Comparison of ENCODE assay signal across 30 cellular contexts in genomic region chr5:153360860-153361259, GRCh38.
"Had no signal": no experiment of that assay in that cellular context is flagged by ENCODE, and none has a peak within 500 bp of the region (broad histone marks: within the 10 kb centered on the region; RNA-seq: fewer than 3 reads in every experiment).

No MANE protein-coding gene starts in this region.

- H3K36me3 ChIP-seq: ascending aorta, breast epithelium, cardiac muscle cell, colonic mucosa, esophagus squamous epithelium, gastroesophageal sphincter, heart right ventricle had no signal

- DNase-seq: activated CD4-positive, alpha-beta T cell treated with anti-CD3 and anti-CD28 coated beads for 48 hours; activated CD4-positive, alpha-beta T cell treated with anti-CD3 and anti-CD28 coated beads, Interleukin-2, amount 50 U/mL, for 1 hour; activated CD4-positive, alpha-beta T cell treated with anti-CD3 and anti-CD28 coated beads, Interleukin-2, amount 50 U/mL, for 48 hours; activated CD4-positive, CD25-positive, alpha-beta regulatory T cell; activated CD4-positive, CD25-positive, alpha-beta regulatory T cell treated with anti-CD3 and anti-CD28 coated beads, Interleukin-2, amount 50 U/mL, for 72 hours; activated CD8-positive, alpha-beta memory T cell treated with anti-CD3 and anti-CD28 coated beads for 24 hours; activated CD8-positive, alpha-beta T cell treated with anti-CD3 and anti-CD28 coated beads for 36 hours; activated effector memory CD4-positive, alpha-beta T cell treated with Interleukin-2 at 50 U/mL for 16 hours; activated gamma-delta T cell treated with Interleukin-2 at 50 U/mL for 16 hours; activated naive CD4-positive, alpha-beta T cell treated with anti-CD3 and anti-CD28 coated beads, Interleukin-2, amount 50 U/mL, for 16 hours; activated naive CD4-positive, alpha-beta T cell treated with Interleukin-2 at 50 U/mL for 16 hours; activated T-cell treated with anti-CD3 and anti-CD28 coated beads, Interleukin-2, amount 50 U/mL, for 4 hours; central memory CD4-positive, alpha-beta T cell; cerebellar nuclear complex; colonic mucosa; effector CD8-positive, alpha-beta T cell; esophagus squamous epithelium; foreskin melanocyte; heart right ventricle; T-helper 1 cell; T-helper 17 cell; T1000 had no signal

- FAIRE-seq: endometrium, endothelial cell of umbilical vein had no signal

- H3K27me3 ChIP-seq: ascending aorta, breast epithelium, cardiac muscle cell, colonic mucosa, esophagus squamous epithelium, gastroesophageal sphincter, heart right ventricle had no signal

- H3K4me3 ChIP-seq: ascending aorta, breast epithelium, cardiac muscle cell, colonic mucosa, esophagus squamous epithelium, gastroesophageal sphincter, heart right ventricle had no signal

- H3K4me1 ChIP-seq: ascending aorta, breast epithelium, colonic mucosa, esophagus squamous epithelium, gastroesophageal sphincter, heart right ventricle had no signal

- H3K27ac ChIP-seq: ascending aorta, breast epithelium, cardiac muscle cell, colonic mucosa, epithelial cell of prostate, esophagus squamous epithelium, gastroesophageal sphincter, heart right ventricle had no signal

- ATAC-seq: activated CD8-positive, alpha-beta T cell treated with anti-CD3 and anti-CD28 coated beads for 36 hours; activated T-cell treated with anti-CD3 and anti-CD28 coated beads, Interleukin-2, amount 50 U/mL, for 4 hours; activated T-helper 17 cell treated with anti-CD3 and anti-CD28 coated beads, Interleukin-2, amount 50 U/mL, for 72 hours; gastroesophageal sphincter; heart right ventricle; T-helper 17 cell had no signal

- H3K9me3 ChIP-seq: ascending aorta, breast epithelium, colonic mucosa, esophagus squamous epithelium, gastroesophageal sphincter had no signal
